ENCODE assay signal across 4 cellular contexts in genomic region chr3:112665009-112665408, GRCh38. TPM values are rescaled to one million over a fixed set of nuclear protein-coding genes. Genes with fewer than 3 reads are reported as not detected.
"Had no signal": no experiment of that assay in that cellular context is flagged by ENCODE, and none has a peak within 500 bp of the region (broad histone marks: within the 10 kb centered on the region; RNA-seq: fewer than 3 reads in every experiment).

No MANE protein-coding gene starts in this region.

RNA-seq across cellular contexts. Expression of gene CCDC80, which starts 24.1 kb away (rescaled TPM):
- total RNA-seq: activated CD8-positive, alpha-beta T cell treated with anti-CD3 and anti-CD28 coated beads for 36 hours; activated naive CD8-positive, alpha-beta T cell treated with anti-CD3 and anti-CD28 coated beads for 36 hours; activated T-cell treated with anti-CD3 and anti-CD28 coated beads, Interleukin-2, amount 50 U/mL, for 72 hours; activated T-helper 2 cell treated with anti-CD3 and anti-CD28 coated beads, Interferon-gamma antibody, Interleukin-2, Interleukin-4, amounts not matched to agents 10 μg/mL and 5 μg/mL and 100 μg/mL, durations not matched to agents 14 hours and 24 hours and 36 hours had no signal
